In the genomic region with DNA sequence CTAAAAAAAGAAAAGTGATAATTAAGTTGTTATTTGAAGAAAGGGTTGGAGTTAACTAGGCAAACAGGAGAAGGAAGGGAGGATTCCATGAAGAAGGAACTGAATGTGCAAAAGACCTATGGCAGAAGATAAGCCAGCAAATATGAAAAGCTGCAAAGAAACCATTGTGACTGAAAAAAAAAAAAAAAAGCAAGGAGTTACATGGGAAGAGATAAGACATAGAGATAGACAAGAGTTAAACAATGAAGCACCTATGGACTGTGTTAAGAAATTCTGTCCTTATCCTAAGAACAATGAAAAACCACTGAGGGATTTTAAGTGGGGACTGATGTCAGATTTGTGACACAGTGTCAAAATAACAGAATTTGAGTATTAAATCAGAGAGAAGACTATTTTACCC, we compare ENCODE assay signal across 23 cellular contexts.
"Had no signal": no experiment of that assay in that cellular context is flagged by ENCODE, and none has a peak within 500 bp of the region (broad histone marks: within the 10 kb centered on the region; RNA-seq: fewer than 3 reads in every experiment).

No MANE protein-coding gene starts in this region.

- H3K9me3 ChIP-seq: MG63, Peyer's patch, SJCRH30 had no signal

- DNase-seq: KBM-7, MG63, NCI-H1092, NCI-H1105 treated with DMSO at 0.1 percent for 48 hours, NCI-H1417 treated with DMSO at 0.1 percent for 48 hours, NCI-H146, NCI-H1694 treated with DMSO at 0.1 percent for 48 hours, NCI-H1930, NCI-H2081, NCI-H2107, NCI-H2171, NCI-H226, NCI-H446, NCI-H510A, NCI-H524 treated with DMSO at 0.1 percent for 48 hours, NCI-H69, NCI-H774, PC-9, Peyer's patch, SHP77 treated with DMSO at 0.1 percent for 48 hours, SJCRH30 had no signal

- H3K27me3 ChIP-seq: MG63, Peyer's patch, SJCRH30 had no signal

- ATAC-seq: Right ventricle myocardium inferior, SK-N-SH treated with all-trans-retinoic acid at 6 μM for 48 hours had no signal

- H3K27ac ChIP-seq: PC-9, Peyer's patch, SJCRH30 had no signal

- H3K36me3 ChIP-seq: MG63, Peyer's patch, SJCRH30 had no signal

- H3K4me2 ChIP-seq: PC-9 had no signal

- H3K4me3 ChIP-seq: MG63, PC-9, Peyer's patch, SJCRH30 had no signal

- H3K4me1 ChIP-seq: Peyer's patch, SJCRH30 had no signal

- H2AFZ ChIP-seq: PC-9 had no signal
